ENCODE assay signal across 19 cellular contexts in the genomic region with DNA sequence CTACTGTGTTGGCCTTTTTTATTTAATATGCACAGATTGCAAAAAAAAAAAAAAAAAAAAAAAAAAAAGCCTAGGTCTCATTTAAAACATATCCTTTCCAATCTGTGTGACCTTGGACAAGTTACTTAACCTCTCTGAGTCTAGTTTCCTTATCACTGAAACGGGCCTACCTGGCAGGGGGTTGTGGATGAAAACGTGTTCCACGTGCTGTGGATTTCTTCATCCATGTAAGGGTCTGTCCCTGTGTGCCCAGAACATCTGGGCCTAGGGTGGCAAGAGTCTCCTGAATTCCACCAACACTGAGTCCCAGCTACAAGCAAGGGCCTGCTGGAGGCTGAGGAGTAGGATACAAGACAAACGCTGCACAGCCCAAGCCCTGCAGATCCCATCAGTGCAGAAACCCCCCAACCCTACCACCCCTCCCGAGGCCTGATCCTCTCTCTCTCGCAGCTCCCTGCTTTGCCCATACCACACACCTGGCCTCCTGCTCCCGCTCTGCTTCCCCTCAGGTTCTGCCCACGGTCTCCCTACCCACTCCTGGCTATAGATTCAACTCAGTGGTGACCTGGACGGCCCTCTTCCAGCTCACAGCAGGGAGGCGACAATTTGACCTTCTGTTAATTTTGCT. TPM values are rescaled to one million over a fixed set of nuclear protein-coding genes. Genes with fewer than 3 reads are reported as not detected.
DNase-seq lines count a peak whose midpoint lies in the region; ATAC-seq and TF ChIP-seq lines count a peak whose summit lies in the region.
"Had no signal": no experiment of that assay in that cellular context is flagged by ENCODE, and none has a peak within 500 bp of the region (broad histone marks: within the 10 kb centered on the region; RNA-seq: fewer than 3 reads in every experiment).

No MANE protein-coding gene starts in this region.

- no peaks in the 10 kb centered on the region for H3K36me3 ChIP-seq in endodermal cell (ENCODE audit: control insufficient read depth, insufficient read depth, low read length)
- H3K36me3 ChIP-seq: ascending aorta, upper lobe of left lung had no signal

- no peaks in the 10 kb centered on the region for H3K9me3 ChIP-seq in endodermal cell (ENCODE audit: control insufficient read depth, low read length)
- H3K9me3 ChIP-seq: ascending aorta, psoas muscle, upper lobe of left lung had no signal

- peaks cover 26% of the 10 kb centered on the region for H3K27me3 Mint-ChIP-seq in endodermal cell (ENCODE audit: insufficient read depth)
- H3K27me3 Mint-ChIP-seq in activated CD8-positive, alpha-beta T cell treated with anti-CD3 and anti-CD28 coated beads for 36 hours = peaks cover 2% of the 10 kb centered on the region
- H3K27me3 Mint-ChIP-seq: stimulated activated memory B cell treated with anti-CD40 and anti-IgM and Interleukin-4, amounts not matched to agents 10 μg/mL and 1 μg/mL and 100 μg/mL, for 72 hours had no signal

- no peak overlapping the region for H3K4me3 ChIP-seq in endodermal cell (ENCODE audit: low read length)
- H3K4me3 ChIP-seq: ascending aorta, GM23248, psoas muscle, upper lobe of left lung had no signal

- no peak overlapping the region for H3K27ac Mint-ChIP-seq in endodermal cell
- H3K27ac Mint-ChIP-seq in activated CD8-positive, alpha-beta T cell treated with anti-CD3 and anti-CD28 coated beads for 36 hours = no peak overlapping the region
- H3K27ac Mint-ChIP-seq: stimulated activated memory B cell treated with anti-CD40 and anti-IgM and Interleukin-4, amounts not matched to agents 10 μg/mL and 1 μg/mL and 100 μg/mL, for 72 hours had no signal

- H3K4me1 ChIP-seq in endodermal cell (ENCODE audit: control insufficient read depth, insufficient read depth, low read length) = no peaks in the 10 kb centered on the region
- H3K4me1 ChIP-seq: psoas muscle had no signal

- POLR2A ChIA-PET in activated CD8-positive, alpha-beta T cell treated with anti-CD3 and anti-CD28 coated beads for 36 hours (lab: Charles Lee) = interaction anchor here (0.6 kb wide), 1 partner anchor 13 kb away, joined by 4 read pairs; no protein-coding TSS in a partner anchor

- H3K9ac ChIP-seq in endodermal cell (ENCODE audit: extremely low read depth, low read length, poor library complexity, severe bottlenecking) = no peak overlapping the region
- H3K9ac ChIP-seq: GM23248 had no signal

- WGBS in endodermal cell (ENCODE audit: insufficient coverage in 1 of 2, insufficient read length in 1 of 2), 2 experiments = 78 to 87% methylated on average over 6 to 10 of the region's 10 CpGs

- H3K27me3 ChIP-seq in endodermal cell (ENCODE audit: control insufficient read depth, insufficient read depth, low read length, poor library complexity, severe bottlenecking) = peaks cover 8% of the 10 kb centered on the region
- H3K27me3 ChIP-seq: ascending aorta had no signal

- H3K9me3 Mint-ChIP-seq in endodermal cell = no peaks in the 10 kb centered on the region
- H3K9me3 Mint-ChIP-seq in activated CD8-positive, alpha-beta T cell treated with anti-CD3 and anti-CD28 coated beads for 36 hours = no peaks in the 10 kb centered on the region
- H3K9me3 Mint-ChIP-seq: naive B cell; stimulated activated memory B cell treated with anti-CD40 and anti-IgM and Interleukin-4, amounts not matched to agents 10 μg/mL and 1 μg/mL and 100 μg/mL, for 72 hours had no signal

- peaks cover 3% of the 10 kb centered on the region for H3K4me1 Mint-ChIP-seq in endodermal cell
- peaks cover 2% of the 10 kb centered on the region for H3K4me1 Mint-ChIP-seq in activated CD8-positive, alpha-beta T cell treated with anti-CD3 and anti-CD28 coated beads for 36 hours (ENCODE audit: low read depth)

- no peak overlapping the region for H3K27ac ChIP-seq in endodermal cell (ENCODE audit: low read depth, low read length)
- H3K27ac ChIP-seq: ascending aorta, GM23248, HL-60, psoas muscle, upper lobe of left lung had no signal

- DNase-seq in NCI-H524 (lab: John Stamatoyannopoulos, UW) (peak; percentile 21 to 52), NCI-H524 treated with DMSO at 0.1 percent for 48 hours (lab: John Stamatoyannopoulos, UW) (no peak), NCI-H69 (lab: John Stamatoyannopoulos, UW) (peak; percentile 54), endodermal cell (peak; percentile 29), posterior vena cava (ENCODE audit: low spot score) (peak; percentile 41), cerebellum (ENCODE audit: low spot score) (no peak)
- DNase-seq in activated CD8-positive, alpha-beta T cell treated with anti-CD3 and anti-CD28 coated beads for 36 hours = no peak
- DNase-seq: C1 segment of cervical spinal cord; foreskin melanocyte; GM23248; naive B cell; NCI-H526 treated with DMSO at 0.1 percent for 48 hours; stimulated activated CD4-positive, alpha-beta T cell treated with anti-CD3 and anti-CD28 coated beads, Interleukin-12 subunit alpha, Interleukin-12 subunit beta, amount 100 ng/mL, for 4 hours had no signal

- TF ChIP-seq CTCF in endodermal cell (conservative IDR thresholded peaks at IDR 0.05) = no peak
- no peak for TF ChIP-seq CTCF in activated CD8-positive, alpha-beta T cell treated with anti-CD3 and anti-CD28 coated beads for 36 hours (IDR thresholded peaks at IDR 0.05)

- ATAC-seq in activated CD8-positive, alpha-beta T cell treated with anti-CD3 and anti-CD28 coated beads for 36 hours = no peak
- no peak for ATAC-seq in HG02885 (IDR thresholded peaks at IDR 0.05; ENCODE audit: poor library complexity, unreplicated experiment)
- ATAC-seq: psoas muscle; stimulated activated memory B cell treated with anti-CD40 and anti-IgM and Interleukin-4, amounts not matched to agents 10 μg/mL and 1 μg/mL and 100 μg/mL, for 72 hours had no signal

- intact Hi-C loops in posterior vena cava (cut with DNase I) = no loop called here
- intact Hi-C loops in activated CD8-positive, alpha-beta T cell treated with anti-CD3 and anti-CD28 coated beads for 36 hours (cut with micrococcal nuclease) = no loop called here

- H3K4me3 Mint-ChIP-seq in endodermal cell = no peak overlapping the region
- no peak overlapping the region for H3K4me3 Mint-ChIP-seq in activated CD8-positive, alpha-beta T cell treated with anti-CD3 and anti-CD28 coated beads for 36 hours
- H3K4me3 Mint-ChIP-seq: stimulated activated memory B cell treated with anti-CD40 and anti-IgM and Interleukin-4, amounts not matched to agents 10 μg/mL and 1 μg/mL and 100 μg/mL, for 72 hours had no signal

- no peaks in the 10 kb centered on the region for H3K36me3 Mint-ChIP-seq in endodermal cell (ENCODE audit: low read depth)
- H3K36me3 Mint-ChIP-seq in activated CD8-positive, alpha-beta T cell treated with anti-CD3 and anti-CD28 coated beads for 36 hours (ENCODE audit: low read depth) = no peaks in the 10 kb centered on the region
- H3K36me3 Mint-ChIP-seq: naive B cell; stimulated activated memory B cell treated with anti-CD40 and anti-IgM and Interleukin-4, amounts not matched to agents 10 μg/mL and 1 μg/mL and 100 μg/mL, for 72 hours had no signal

- CTCF ChIA-PET in activated CD8-positive, alpha-beta T cell treated with anti-CD3 and anti-CD28 coated beads for 36 hours (lab: Charles Lee) = no interaction called here

RNA-seq across cellular contexts. Expression of gene GNAZ, which starts 4.7 kb away (rescaled TPM):
- total RNA-seq in endodermal cell (10 to 100 TPM; 16.7 to 17.9 TPM), posterior vena cava (10 to 100 TPM; 34.3 to 37.0 TPM), cerebellum (51.8 TPM)
- polyA plus RNA-seq in endodermal cell (2013, experiment 1 of 2) = 26.0 TPM
- 28.0 TPM for polyA plus RNA-seq in endodermal cell (2013, experiment 2 of 2)
- under 1 TPM; 0.50 to 0.56 TPM for total RNA-seq in activated CD8-positive, alpha-beta T cell treated with anti-CD3 and anti-CD28 coated beads for 36 hours

Comparison
In these comparisons a context has a peak if more than half of its experiments do, and no peak if none do; other contexts are left out.
1. DNase-seq: peak in NCI-H524 (2 of 2), NCI-H69 (single experiment), endodermal cell (single experiment) and posterior vena cava (single experiment); none in NCI-H524 treated with DMSO at 0.1 percent for 48 hours (single experiment), activated CD8-positive, alpha-beta T cell treated with anti-CD3 and anti-CD28 coated beads for 36 hours (single experiment) and cerebellum (single experiment).
2. RNA of gene GNAZ, which starts 4.7 kb away (total RNA-seq): 51.8 TPM in cerebellum (single experiment), 34.3 to 37.0 TPM in posterior vena cava and 16.7 to 17.9 TPM in endodermal cell; 0.50 to 0.56 TPM in activated CD8-positive, alpha-beta T cell treated with anti-CD3 and anti-CD28 coated beads for 36 hours; every median in the first group is over 10 times any median in the second.